2 cellular contexts compared by ENCODE assay signal in genomic region chr9:108278341-108278740, GRCh38.
TF ChIP-seq lines count a peak whose summit lies in the region.

No MANE protein-coding gene starts in this region.

TF ChIP-seq in IMR-90, 13 proteins besides CTCF, POLR2A, EP300 and RAD21 (continued from another document):
- no peak for TF ChIP-seq RFX5 (IDR thresholded peaks at IDR 0.05; ENCODE audit: low read depth, low read length)
- TF ChIP-seq MAFK (IDR thresholded peaks at IDR 0.05; ENCODE audit: low read depth, low read length): no peak

TF ChIP-seq in H1, 55 proteins besides CTCF, POLR2A, EP300 and RAD21 (continued from another document):
- TF ChIP-seq JUN (IDR thresholded peaks at IDR 0.05; ENCODE audit: low read depth, low read length) (no peak), USF2 (IDR thresholded peaks at IDR 0.05; ENCODE audit: low read length) (no peak), SIRT6 (IDR thresholded peaks at IDR 0.05; ENCODE audit: low read length) (no peak), RBBP5 (IDR thresholded peaks at IDR 0.05; ENCODE audit: borderline replicate concordance, low read depth, low read length) (no peak), KDM5A (IDR thresholded peaks at IDR 0.05; ENCODE audit: low read length) (no peak)
